In genomic region chr3:78994174-78995027, GRCh38 we compare ENCODE assay signal across 1 cellular context.
TF ChIP-seq lines count a peak whose summit lies in the region.

No MANE protein-coding gene starts in this region.

TF ChIP-seq in H1, 55 proteins besides CTCF, POLR2A, EP300 and RAD21:
- TF ChIP-seq CHD7 (IDR thresholded peaks at IDR 0.05; ENCODE audit: insufficient replicate concordance, low read length) (peak; percentile 53), SP1 (IDR thresholded peaks at IDR 0.05; ENCODE audit: low read depth, low read length) (peak; percentile 96), SIX5 (IDR thresholded peaks at IDR 0.05; ENCODE audit: low read depth, low read length) (peak; percentile 33; the same call in 1 of the 2 replicates), CHD2 (IDR thresholded peaks at IDR 0.05; ENCODE audit: low read length) (0 out of 2 replicates have a peak, but pooled peaks have one; percentile 31), SP4 (IDR thresholded peaks at IDR 0.05; ENCODE audit: low read length) (no peak), SIRT6 (IDR thresholded peaks at IDR 0.05; ENCODE audit: low read length) (no peak), TEAD4 (IDR thresholded peaks at IDR 0.05; ENCODE audit: low read depth, low read length) (peak; percentile 4; the same call in 1 of the 2 replicates), ASH2L (IDR thresholded peaks at IDR 0.05; ENCODE audit: low read length) (peak; percentile 53)
